Comparison of ENCODE assay signal across 8 cellular contexts in the genomic region with DNA sequence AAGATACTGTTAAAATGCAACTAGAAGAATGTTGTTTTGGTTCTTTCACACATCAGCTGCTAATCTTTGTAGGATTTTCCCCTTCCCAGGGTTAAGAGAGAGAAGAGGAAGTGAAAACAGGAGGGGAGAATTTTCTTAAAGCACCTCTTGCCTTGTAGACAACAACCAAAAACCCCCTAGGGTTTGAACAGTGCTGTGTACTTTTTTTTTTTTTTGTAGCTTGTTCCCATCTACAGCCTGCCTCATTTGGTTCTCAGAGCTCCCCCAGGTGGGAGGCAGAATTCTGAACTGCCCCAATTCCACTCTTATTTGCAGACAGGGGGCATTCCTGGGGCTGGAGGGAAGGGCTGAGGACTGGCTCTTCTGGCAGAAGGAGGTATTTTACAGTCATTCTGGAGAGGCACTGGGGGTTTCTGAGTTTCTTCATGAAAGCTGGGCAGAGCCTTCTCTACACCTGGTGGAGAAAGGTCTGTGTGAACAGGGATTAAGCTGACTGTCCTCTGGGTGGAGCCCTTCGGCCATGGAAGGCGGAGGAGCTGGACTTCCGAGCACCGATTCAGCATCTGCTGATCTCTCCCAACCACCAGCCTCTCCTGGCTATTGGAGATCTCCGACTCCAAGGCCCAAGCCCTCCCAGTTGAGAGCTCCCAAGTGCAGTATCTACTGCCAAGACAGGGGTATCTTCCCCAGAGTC. TPM values are rescaled to one million over a fixed set of nuclear protein-coding genes. Genes with fewer than 3 reads are reported as not detected.
DNase-seq lines count a peak whose midpoint lies in the region; ATAC-seq and TF ChIP-seq lines count a peak whose summit lies in the region.

No MANE protein-coding gene starts in this region.

- in situ Hi-C loops in astrocyte of the spinal cord (cut with HindIII; ENCODE audit: low sequenced_read_pairs) = no loop called here

- H3K27ac ChIP-seq in A673 (ENCODE audit: low read depth, low read length, poor library complexity, severe bottlenecking) = no peak overlapping the region

- no TSS peak for BruUV-seq in A673 (replicated peaks; lab: Mats Ljungman, UMichigan)

- H3K27me3 ChIP-seq in A673 (replicated peaks; ENCODE audit: insufficient read depth, low read depth, low read length, poor library complexity) = no peaks in the 10 kb centered on the region

- TF ChIP-seq CTCF in astrocyte of the spinal cord (IDR thresholded peaks at IDR 0.05; ENCODE audit: low read depth, low read length) = peak; percentile 55
- TF ChIP-seq CTCF in type B pancreatic cell (conservative IDR thresholded peaks at IDR 0.05) = peak; percentile 63
- no peak for TF ChIP-seq CTCF in A673 (conservative IDR thresholded peaks at IDR 0.05; ENCODE audit: low read depth, low read length)

- H3K36me3 ChIP-seq in A673 (ENCODE audit: insufficient read depth, low read length, poor library complexity, severe bottlenecking) = no peaks in the 10 kb centered on the region

- CTCF ChIA-PET in A673 (lab: Charles Lee) = no interaction called here

- H3K4me1 Mint-ChIP-seq in type B pancreatic cell (ENCODE audit: unreplicated experiment) = peaks cover 12% of the 10 kb centered on the region

- peak; percentile 86 for DNase-seq in DMS53 (lab: John Stamatoyannopoulos, UW)
- DNase-seq in NOMO-1 treated with DMSO at 0.1 percent for 48 hours (lab: John Stamatoyannopoulos, UW; ENCODE audit: unreplicated experiment) = peak; percentile 49
- peak; percentile 34 for DNase-seq in astrocyte of the spinal cord (ENCODE audit: low read depth, low spot score)
- DNase-seq in islet precursor cell = peak; percentile 90
- no peak for DNase-seq in type B pancreatic cell (ENCODE audit: extremely low spot score, unreplicated experiment)
- no peak for DNase-seq in A673 (ENCODE audit: low spot score)

- H3K4me3 Mint-ChIP-seq in type B pancreatic cell = no peak overlapping the region

- H3K9me3 Mint-ChIP-seq in type B pancreatic cell = no peaks in the 10 kb centered on the region

- peak overlapping the region; percentile 74 for H3K27ac Mint-ChIP-seq in type B pancreatic cell

- ATAC-seq in GM19035 (IDR thresholded peaks at IDR 0.05; ENCODE audit: unreplicated experiment) (peak; percentile 77), HG03060 (IDR thresholded peaks at IDR 0.05; ENCODE audit: low read depth, unreplicated experiment) (peak; percentile 65)

- POLR2A ChIA-PET in A673 (lab: Charles Lee; ENCODE audit: low non-redundant PET) = no interaction called here

- peaks cover 23% of the 10 kb centered on the region for H3K27me3 Mint-ChIP-seq in type B pancreatic cell

- H3K36me3 Mint-ChIP-seq in type B pancreatic cell = no peaks in the 10 kb centered on the region

- intact Hi-C loops in A673 (cut with micrococcal nuclease; ENCODE audit: unreplicated experiment) = no loop called here

- H3K4me3 ChIP-seq in astrocyte of the spinal cord (ENCODE audit: low read depth, low read length) (no peak overlapping the region), A673 (ENCODE audit: low read depth, low read length, poor library complexity, severe bottlenecking) (no peak overlapping the region)

- H3K9me3 ChIP-seq in A673 (ENCODE audit: low read depth, low read length, poor library complexity, severe bottlenecking) = no peaks in the 10 kb centered on the region

- no peaks in the 10 kb centered on the region for H3K4me1 ChIP-seq in A673 (ENCODE audit: insufficient read depth, low read length, poor library complexity, severe bottlenecking)

RNA-seq across cellular contexts. Expression of a gene that starts 32.2 kb away (rescaled TPM):
- total RNA-seq in type B pancreatic cell (ENCODE audit: low replicate concordance) (134 and 171 TPM in 2 replicates), A673 (2021) (91.4 and 108 TPM in 2 replicates)

RNA-seq across cellular contexts. Expression of a gene that starts 49.5 kb away (rescaled TPM):
- 0.34 and 0.74 TPM in 2 replicates for total RNA-seq in type B pancreatic cell (ENCODE audit: low replicate concordance)
- not detected in 2 replicates for total RNA-seq in A673 (2021)

RNA-seq across cellular contexts. Expression of a gene that starts 50.2 kb away (rescaled TPM):
- not detected in 2 replicates for total RNA-seq in type B pancreatic cell (ENCODE audit: low replicate concordance)
- 0.30 and 0.55 TPM in 2 replicates for total RNA-seq in A673 (2021)

Comparison
In these comparisons a context has a peak if more than half of its experiments do, and no peak if none do; other contexts are left out.
1. DNase-seq: peak in DMS53 (single experiment), NOMO-1 treated with DMSO at 0.1 percent for 48 hours (single experiment), astrocyte of the spinal cord (single experiment) and islet precursor cell (single experiment); none in type B pancreatic cell (single experiment) and A673 (single experiment).